10 cellular contexts compared by ENCODE assay signal in the genomic region with DNA sequence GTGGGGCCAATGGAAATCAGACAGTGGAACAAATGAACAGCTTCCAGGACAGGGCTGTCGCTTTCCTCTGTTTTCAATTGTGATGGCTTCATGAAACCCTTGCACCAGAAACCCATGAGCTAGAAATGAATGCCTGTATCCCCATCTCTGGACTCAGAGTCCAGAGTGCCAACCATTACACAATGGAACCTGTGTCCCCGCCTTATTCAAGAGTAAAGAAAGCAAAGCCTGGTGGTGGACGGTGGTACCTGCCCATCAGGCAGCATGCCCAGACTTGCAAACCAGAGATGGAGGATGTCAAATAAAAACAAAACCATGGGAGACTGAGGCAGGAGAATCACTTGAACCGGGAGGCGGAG. TPM values are rescaled to one million over a fixed set of nuclear protein-coding genes. Genes with fewer than 3 reads are reported as not detected.
DNase-seq lines count a peak whose midpoint lies in the region; ATAC-seq and TF ChIP-seq lines count a peak whose summit lies in the region.
"Had no signal": no experiment of that assay in that cellular context is flagged by ENCODE, and none has a peak within 500 bp of the region (broad histone marks: within the 10 kb centered on the region; RNA-seq: fewer than 3 reads in every experiment).

No MANE protein-coding gene starts in this region.

- POLR2A ChIA-PET in activated CD8-positive, alpha-beta T cell treated with anti-CD3 and anti-CD28 coated beads for 36 hours (lab: Charles Lee), result no interaction called here

- 58% methylated on average over 5 of the region's 5 CpGs for WGBS in liver

- intact Hi-C loops in ascending aorta (cut with DNase I), result loop anchor here (10.0 kb wide), 2 partner anchors 287 to 1063 kb away; no protein-coding TSS in a partner anchor
- intact Hi-C loops in activated CD8-positive, alpha-beta T cell treated with anti-CD3 and anti-CD28 coated beads for 36 hours (cut with micrococcal nuclease), result loop anchor here (10.0 kb wide), 2 partner anchors 127 to 627 kb away; a partner anchor contains a TSS

- peaks cover 3% of the 10 kb centered on the region for H3K27me3 Mint-ChIP-seq in type B pancreatic cell
- H3K27me3 Mint-ChIP-seq in activated CD8-positive, alpha-beta T cell treated with anti-CD3 and anti-CD28 coated beads for 36 hours, result no peaks in the 10 kb centered on the region

- H3K27me3 ChIP-seq in ascending aorta (no peaks in the 10 kb centered on the region), liver (ENCODE audit: control insufficient read depth in 4 of 4, insufficient read depth in 4 of 4, low read length in 3 of 4) (no peaks in the 10 kb centered on the region)

- no peaks in the 10 kb centered on the region for H3K9me3 Mint-ChIP-seq in type B pancreatic cell
- H3K9me3 Mint-ChIP-seq in activated CD8-positive, alpha-beta T cell treated with anti-CD3 and anti-CD28 coated beads for 36 hours, result no peaks in the 10 kb centered on the region

- peak overlapping the region; percentile 72 for H3K4me3 Mint-ChIP-seq in type B pancreatic cell
- no peak overlapping the region for H3K4me3 Mint-ChIP-seq in activated CD8-positive, alpha-beta T cell treated with anti-CD3 and anti-CD28 coated beads for 36 hours

- H3K36me3 ChIP-seq in ascending aorta (no peaks in the 10 kb centered on the region), liver (ENCODE audit: control insufficient read depth in 4 of 4, insufficient read depth in 3 of 4, low read depth in 1 of 4, low read length in 3 of 4) (no peaks in the 10 kb centered on the region)

- DNase-seq in NCI-H2107 treated with DMSO at 0.1 percent for 48 hours (lab: John Stamatoyannopoulos, UW; ENCODE audit: unreplicated experiment), result peak; percentile 33
- DNase-seq in NCI-H2107 (lab: John Stamatoyannopoulos, UW), result no peak
- peak in 1 of 2 donors; percentile 62 for DNase-seq in ascending aorta (ENCODE audit: low spot score in 2 of 2)
- DNase-seq in type B pancreatic cell (ENCODE audit: extremely low spot score, unreplicated experiment), result no peak
- DNase-seq in activated CD8-positive, alpha-beta T cell treated with anti-CD3 and anti-CD28 coated beads for 36 hours, result no peak
- no peak for DNase-seq in NCI-H1436 treated with DMSO at 0.1 percent for 48 hours (lab: John Stamatoyannopoulos, UW)
- DNase-seq: NK-92 treated with Interleukin-12 subunit alpha and Interleukin-12 subunit beta, amount 100 ng/mL, for 24 hours had no signal

- TF ChIP-seq CTCF in ascending aorta (IDR thresholded peaks at IDR 0.05), result peak in 1 of 3 experiments; percentile 7
- TF ChIP-seq CTCF in liver (IDR thresholded peaks at IDR 0.05; ENCODE audit: low read depth, low read length, missing input control), result peak; percentile 37
- TF ChIP-seq CTCF in type B pancreatic cell (conservative IDR thresholded peaks at IDR 0.05), result peak; percentile 50
- TF ChIP-seq CTCF in activated CD8-positive, alpha-beta T cell treated with anti-CD3 and anti-CD28 coated beads for 36 hours (IDR thresholded peaks at IDR 0.05), result no peak

- peaks cover 30% of the 10 kb centered on the region for H3K4me1 Mint-ChIP-seq in type B pancreatic cell (ENCODE audit: unreplicated experiment)
- peaks cover 22% of the 10 kb centered on the region for H3K4me1 Mint-ChIP-seq in activated CD8-positive, alpha-beta T cell treated with anti-CD3 and anti-CD28 coated beads for 36 hours (ENCODE audit: low read depth)

- H3K36me3 Mint-ChIP-seq in type B pancreatic cell, result no peaks in the 10 kb centered on the region
- H3K36me3 Mint-ChIP-seq in activated CD8-positive, alpha-beta T cell treated with anti-CD3 and anti-CD28 coated beads for 36 hours (ENCODE audit: low read depth), result no peaks in the 10 kb centered on the region

- no peak for ATAC-seq in activated CD8-positive, alpha-beta T cell treated with anti-CD3 and anti-CD28 coated beads for 36 hours
- no peak for ATAC-seq in HG03139 (IDR thresholded peaks at IDR 0.05; ENCODE audit: unreplicated experiment)

- peak; percentile 20 to 52 for TF ChIP-seq RAD21 in liver (IDR thresholded peaks at IDR 0.05)

- no peak overlapping the region for H3K9ac ChIP-seq in liver (ENCODE audit: low read depth in 1 of 2, low read length in 2 of 2)

- H3K27ac Mint-ChIP-seq in type B pancreatic cell, result peak overlapping the region; percentile 84
- no peak overlapping the region for H3K27ac Mint-ChIP-seq in activated CD8-positive, alpha-beta T cell treated with anti-CD3 and anti-CD28 coated beads for 36 hours

- H3K4me3 ChIP-seq in ascending aorta (no peak overlapping the region), liver (ENCODE audit: low read depth in 1 of 3, low read length in 3 of 3) (no peak overlapping the region)

- H3K4me1 ChIP-seq in ascending aorta (peaks cover 6 to 41% of the 10 kb centered on the region in 2 donors), liver (ENCODE audit: control insufficient read depth in 4 of 4, insufficient read depth in 4 of 4, low read length in 3 of 4) (peaks cover 0 to 2% (median 0%) of the 10 kb centered on the region in 4 donors)

- peak overlapping the region; percentile 93 to 94 for H3K27ac ChIP-seq in ascending aorta
- no peak overlapping the region for H3K27ac ChIP-seq in liver (ENCODE audit: low read depth in 1 of 2, low read length in 2 of 2)

- CTCF ChIA-PET in activated CD8-positive, alpha-beta T cell treated with anti-CD3 and anti-CD28 coated beads for 36 hours (lab: Charles Lee), result interaction anchor here (0.7 to 5.8 kb wide), 3 partner anchors 9 to 41 kb away, joined by 3 to 41 read pairs (median 4); no protein-coding TSS in a partner anchor

- H3K9me3 ChIP-seq in ascending aorta, result no peaks in the 10 kb centered on the region
- no peaks in the 10 kb centered on the region for H3K9me3 ChIP-seq in liver (ENCODE audit: control insufficient read depth in 4 of 4, low read length in 3 of 4)

TF ChIP-seq in liver, 16 proteins besides CTCF, POLR2A, EP300 and RAD21 (continues in another document):
- TF ChIP-seq SP1 (IDR thresholded peaks at IDR 0.05) (peak; percentile 67), YY1 (IDR thresholded peaks at IDR 0.05) (peak; percentile 41), FOXA2 (IDR thresholded peaks at IDR 0.05) (peak; percentile 8), RXRA (IDR thresholded peaks at IDR 0.05) (peak; percentile 59 to 62), GABPA (IDR thresholded peaks at IDR 0.05 in 1 of 2, conservative IDR thresholded peaks at IDR 0.05 in 1 of 2) (no peak), TAF1 (conservative IDR thresholded peaks at IDR 0.05) (no peak)
- TF ChIP-seq, protein P1, sequence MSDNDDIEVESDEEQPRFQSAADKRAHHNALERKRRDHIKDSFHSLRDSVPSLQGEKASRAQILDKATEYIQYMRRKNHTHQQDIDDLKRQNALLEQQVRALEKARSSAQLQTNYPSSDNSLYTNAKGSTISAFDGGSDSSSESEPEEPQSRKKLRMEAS (IDR thresholded peaks at IDR 0.05), result no peak
- TF ChIP-seq, protein P2, sequence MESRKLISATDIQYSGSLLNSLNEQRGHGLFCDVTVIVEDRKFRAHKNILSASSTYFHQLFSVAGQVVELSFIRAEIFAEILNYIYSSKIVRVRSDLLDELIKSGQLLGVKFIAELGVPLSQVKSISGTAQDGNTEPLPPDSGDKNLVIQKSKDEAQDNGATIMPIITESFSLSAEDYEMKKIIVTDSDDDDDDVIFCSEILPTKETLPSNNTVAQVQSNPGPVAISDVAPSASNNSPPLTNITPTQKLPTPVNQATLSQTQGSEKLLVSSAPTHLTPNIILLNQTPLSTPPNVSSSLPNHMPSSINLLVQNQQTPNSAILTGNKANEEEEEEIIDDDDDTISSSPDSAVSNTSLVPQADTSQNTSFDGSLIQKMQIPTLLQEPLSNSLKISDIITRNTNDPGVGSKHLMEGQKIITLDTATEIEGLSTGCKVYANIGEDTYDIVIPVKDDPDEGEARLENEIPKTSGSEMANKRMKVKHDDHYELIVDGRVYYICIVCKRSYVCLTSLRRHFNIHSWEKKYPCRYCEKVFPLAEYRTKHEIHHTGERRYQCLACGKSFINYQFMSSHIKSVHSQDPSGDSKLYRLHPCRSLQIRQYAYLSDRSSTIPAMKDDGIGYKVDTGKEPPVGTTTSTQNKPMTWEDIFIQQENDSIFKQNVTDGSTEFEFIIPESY (IDR thresholded peaks at IDR 0.05), result no peak
- TF ChIP-seq, protein P3, sequence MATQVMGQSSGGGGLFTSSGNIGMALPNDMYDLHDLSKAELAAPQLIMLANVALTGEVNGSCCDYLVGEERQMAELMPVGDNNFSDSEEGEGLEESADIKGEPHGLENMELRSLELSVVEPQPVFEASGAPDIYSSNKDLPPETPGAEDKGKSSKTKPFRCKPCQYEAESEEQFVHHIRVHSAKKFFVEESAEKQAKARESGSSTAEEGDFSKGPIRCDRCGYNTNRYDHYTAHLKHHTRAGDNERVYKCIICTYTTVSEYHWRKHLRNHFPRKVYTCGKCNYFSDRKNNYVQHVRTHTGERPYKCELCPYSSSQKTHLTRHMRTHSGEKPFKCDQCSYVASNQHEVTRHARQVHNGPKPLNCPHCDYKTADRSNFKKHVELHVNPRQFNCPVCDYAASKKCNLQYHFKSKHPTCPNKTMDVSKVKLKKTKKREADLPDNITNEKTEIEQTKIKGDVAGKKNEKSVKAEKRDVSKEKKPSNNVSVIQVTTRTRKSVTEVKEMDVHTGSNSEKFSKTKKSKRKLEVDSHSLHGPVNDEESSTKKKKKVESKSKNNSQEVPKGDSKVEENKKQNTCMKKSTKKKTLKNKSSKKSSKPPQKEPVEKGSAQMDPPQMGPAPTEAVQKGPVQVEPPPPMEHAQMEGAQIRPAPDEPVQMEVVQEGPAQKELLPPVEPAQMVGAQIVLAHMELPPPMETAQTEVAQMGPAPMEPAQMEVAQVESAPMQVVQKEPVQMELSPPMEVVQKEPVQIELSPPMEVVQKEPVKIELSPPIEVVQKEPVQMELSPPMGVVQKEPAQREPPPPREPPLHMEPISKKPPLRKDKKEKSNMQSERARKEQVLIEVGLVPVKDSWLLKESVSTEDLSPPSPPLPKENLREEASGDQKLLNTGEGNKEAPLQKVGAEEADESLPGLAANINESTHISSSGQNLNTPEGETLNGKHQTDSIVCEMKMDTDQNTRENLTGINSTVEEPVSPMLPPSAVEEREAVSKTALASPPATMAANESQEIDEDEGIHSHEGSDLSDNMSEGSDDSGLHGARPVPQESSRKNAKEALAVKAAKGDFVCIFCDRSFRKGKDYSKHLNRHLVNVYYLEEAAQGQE (IDR thresholded peaks at IDR 0.05), result no peak
- TF ChIP-seq, protein P4, sequence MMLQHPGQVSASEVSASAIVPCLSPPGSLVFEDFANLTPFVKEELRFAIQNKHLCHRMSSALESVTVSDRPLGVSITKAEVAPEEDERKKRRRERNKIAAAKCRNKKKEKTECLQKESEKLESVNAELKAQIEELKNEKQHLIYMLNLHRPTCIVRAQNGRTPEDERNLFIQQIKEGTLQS (IDR thresholded peaks at IDR 0.05), result no peak

RNA-seq across cellular contexts. Expression of a gene that starts 4.4 kb away (rescaled TPM):
- total RNA-seq in ascending aorta (178 TPM), liver (10 to 100 TPM; 11.2 to 20.7 TPM), type B pancreatic cell (ENCODE audit: low replicate concordance) (111 and 120 TPM in 2 replicates)
- polyA plus RNA-seq in liver, result 10 to 100 TPM; 11.5 to 19.4 TPM
- 10 to 100 TPM; 31.5 to 33.6 TPM for total RNA-seq in activated CD8-positive, alpha-beta T cell treated with anti-CD3 and anti-CD28 coated beads for 36 hours

RNA-seq across cellular contexts. Expression of a gene that starts 42.5 kb away (rescaled TPM):
- total RNA-seq in ascending aorta (not detected), liver (under 1 TPM in 1 of 2 donors, not detected in 1; 0.08 TPM), type B pancreatic cell (ENCODE audit: low replicate concordance) (0.71 and 2.3 TPM in 2 replicates)
- under 1 TPM in 1 of 2 donors, not detected in 1; 0.16 TPM for polyA plus RNA-seq in liver
- not detected for total RNA-seq in activated CD8-positive, alpha-beta T cell treated with anti-CD3 and anti-CD28 coated beads for 36 hours
- total RNA-seq: A673 had no signal

Comparison
In these comparisons a context has a peak if more than half of its experiments do, and no peak if none do; other contexts are left out.
1. H3K27ac ChIP-seq: peak in ascending aorta (2 of 2); none in liver (0 of 2).